8 cellular contexts compared by ENCODE assay signal in the genomic region with DNA sequence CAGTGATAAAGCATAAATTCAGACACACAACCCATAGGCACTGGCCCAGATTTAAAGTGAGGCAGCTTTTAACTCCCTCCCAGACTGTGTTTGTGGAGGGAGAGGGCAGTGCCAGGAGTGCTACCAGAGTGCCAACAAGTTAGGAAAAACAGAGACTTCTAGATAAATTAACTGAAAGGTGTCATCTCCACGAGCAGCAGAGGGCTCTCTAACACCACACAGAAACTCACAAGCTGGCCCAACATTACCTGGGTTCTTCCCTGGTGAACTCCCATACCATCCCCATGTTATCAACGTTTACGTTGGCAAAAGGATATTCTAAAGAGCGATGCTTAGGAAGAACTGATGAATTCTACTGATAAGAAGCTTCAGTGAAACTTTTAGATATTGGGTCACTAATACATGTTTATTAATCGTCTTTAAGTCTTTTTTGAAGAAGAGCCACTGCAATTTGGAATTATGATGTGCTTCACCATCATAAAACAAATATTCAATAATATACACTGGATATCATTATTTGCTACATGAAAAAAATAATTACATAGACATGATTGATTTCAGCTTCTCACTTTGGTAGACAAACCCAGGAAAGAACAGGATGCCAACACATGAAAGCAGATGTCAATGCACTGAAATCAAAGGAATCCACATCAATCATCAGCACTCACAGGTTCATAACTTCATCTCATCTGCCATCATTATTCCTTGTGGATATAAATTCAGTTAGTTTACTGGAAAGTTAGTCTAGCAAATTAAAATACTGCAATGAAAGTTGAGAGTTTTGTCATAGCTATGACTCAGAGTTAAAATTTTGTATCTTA.
DNase-seq lines count a peak whose midpoint lies in the region; ATAC-seq and TF ChIP-seq lines count a peak whose summit lies in the region.

No MANE protein-coding gene starts in this region.

- H2BK15ac ChIP-seq in IMR-90 (ENCODE audit: low read depth, low read length), result no peak overlapping the region

- H2AK5ac ChIP-seq in IMR-90 (ENCODE audit: low read depth, low read length), result peak overlapping the region; percentile 75; the same call in 1 of the 2 replicates

- intact Hi-C loops in IMR-90 (cut with micrococcal nuclease) (loop anchor here (1.0 kb wide), 3 partner anchors 113 to 292 kb away; a partner anchor contains a TSS), sigmoid colon (cut with DNase I) (loop anchor here (1.0 to 5.0 kb wide), 2 partner anchors 112 to 205 kb away; no protein-coding TSS in a partner anchor)

- no peak for TF ChIP-seq POLR2A in IMR-90 (IDR thresholded peaks at IDR 0.05; ENCODE audit: low read depth, low read length)
- TF ChIP-seq POLR2A in sigmoid colon (IDR thresholded peaks at IDR 0.05), result no peak

- peaks cover 4% of the 10 kb centered on the region for H3K27me3 Mint-ChIP-seq in activated naive CD8-positive, alpha-beta T cell treated with anti-CD3 and anti-CD28 coated beads for 36 hours

- no TSS peak for BruUV-seq in IMR-90 (replicated peaks; lab: Mats Ljungman, UMichigan)

- no peak overlapping the region for H3K4me3 ChIP-seq in IMR-90 (ENCODE audit: insufficient read depth, low read depth, low read length)
- no peak overlapping the region for H3K4me3 ChIP-seq in right atrium auricular region
- H3K4me3 ChIP-seq in sigmoid colon, result no peak overlapping the region

- peaks cover 2% of the 10 kb centered on the region for H3K4me1 ChIP-seq in IMR-90 (ENCODE audit: control insufficient read depth, insufficient read depth, low read length)
- peaks cover 0 to 42% of the 10 kb centered on the region in 2 donors for H3K4me1 ChIP-seq in right atrium auricular region
- H3K4me1 ChIP-seq in sigmoid colon, result peaks cover 0 to 50% (median 40%) of the 10 kb centered on the region in 4 donors

- no peak overlapping the region for H3K56ac ChIP-seq in IMR-90 (ENCODE audit: extremely low read depth, insufficient read depth, low read length)

- peaks cover 4% of the 10 kb centered on the region; the same call in 1 of the 2 replicates for H4K20me1 ChIP-seq in IMR-90 (ENCODE audit: insufficient read depth, low read length)

- H4K5ac ChIP-seq in IMR-90 (ENCODE audit: low read depth, low read length), result no peak overlapping the region

- no peak overlapping the region for H3K4me3 Mint-ChIP-seq in activated naive CD8-positive, alpha-beta T cell treated with anti-CD3 and anti-CD28 coated beads for 36 hours

- no peak for ATAC-seq in IMR-90 (ENCODE audit: low read depth)
- no peak for ATAC-seq in HG02981 (IDR thresholded peaks at IDR 0.05; ENCODE audit: unreplicated experiment)
- ATAC-seq in GM21367 (IDR thresholded peaks at IDR 0.05; ENCODE audit: unreplicated experiment), result no peak

- no peaks in the 10 kb centered on the region for H3K9me3 Mint-ChIP-seq in activated naive CD8-positive, alpha-beta T cell treated with anti-CD3 and anti-CD28 coated beads for 36 hours

- no peak for TF ChIP-seq EP300 in sigmoid colon (IDR thresholded peaks at IDR 0.05)

- H2BK120ac ChIP-seq in IMR-90 (ENCODE audit: low read depth, low read length), result 0 out of 2 replicates have a peak overlapping the region, but pooled peaks have one; percentile 44

- no peak overlapping the region for H2AK9ac ChIP-seq in IMR-90 (replicated peaks; ENCODE audit: low read depth, low read length, poor library complexity)

- H3K79me1 ChIP-seq in IMR-90 (ENCODE audit: low read depth in 1 of 2, low read length in 2 of 2), result peaks cover 18 to 30% of the 10 kb centered on the region in 2 experiments

- H3K18ac ChIP-seq in IMR-90 (ENCODE audit: low read depth, low read length), result peak overlapping the region; percentile 85; the same call in 1 of the 2 replicates

- no peaks in the 10 kb centered on the region for H3K36me3 Mint-ChIP-seq in activated naive CD8-positive, alpha-beta T cell treated with anti-CD3 and anti-CD28 coated beads for 36 hours

- peaks cover 2% of the 10 kb centered on the region; the same call in 1 of the 2 replicates for H3K9me1 ChIP-seq in IMR-90 (ENCODE audit: insufficient read depth, low read length)

- H3K9ac ChIP-seq in IMR-90 (ENCODE audit: low read depth, low read length), result no peak overlapping the region

- H2BK20ac ChIP-seq in IMR-90 (ENCODE audit: low read depth, low read length), result no peak overlapping the region

- TF ChIP-seq RAD21 in IMR-90 (IDR thresholded peaks at IDR 0.05; ENCODE audit: low read length), result peak; percentile 80

- dilution Hi-C loops in IMR-90 (cut with HindIII; ENCODE audit: low sequenced_read_pairs, unreplicated experiment), result no loop called here

- no peak overlapping the region; the same call in 1 of the 2 replicates for H3K14ac ChIP-seq in IMR-90 (replicated peaks; ENCODE audit: low read depth, low read length)

- no CpG with 5 or more reads among the region's 5 CpGs for WGBS in IMR-90 (ENCODE audit: extremely low coverage in 2 of 2, insufficient read length in 1 of 2), 2 experiments
- 17 to 34% methylated on average over 5 of the region's 5 CpGs for WGBS in sigmoid colon, 2 donors

- H3K27ac Mint-ChIP-seq in activated naive CD8-positive, alpha-beta T cell treated with anti-CD3 and anti-CD28 coated beads for 36 hours, result no peak overlapping the region

- peak; percentile 58 for DNase-seq in ELR (ENCODE audit: low read depth)
- peak; percentile 59 for DNase-seq in IMR-90
- DNase-seq in OCI-M1 (lab: John Stamatoyannopoulos, UW), result peak; percentile 56
- DNase-seq in activated naive CD8-positive, alpha-beta T cell treated with anti-CD3 and anti-CD28 coated beads for 36 hours, result peak; percentile 11
- DNase-seq in right atrium auricular region (ENCODE audit: low spot score), result no peak
- peak; percentile 75 for DNase-seq in sigmoid colon

- H4K91ac ChIP-seq in IMR-90 (ENCODE audit: insufficient read depth, low read depth, low read length), result peak overlapping the region; percentile 20; the same call in 1 of the 2 replicates

- peak overlapping the region; percentile 21; the same call in 1 of the 2 replicates for H3K4ac ChIP-seq in IMR-90 (ENCODE audit: low read depth, low read length)

- TF ChIP-seq CTCF in IMR-90 (conservative IDR thresholded peaks at IDR 0.05; ENCODE audit: low read depth, low read length) (peak; percentile 64), right atrium auricular region (IDR thresholded peaks at IDR 0.05) (peak in 1 of 2 donors; percentile 79), sigmoid colon (IDR thresholded peaks at IDR 0.05) (peak in 2 of 4 experiments; percentile 49 to 57)

- CTCF ChIA-PET in IMR-90 (lab: Yijun Ruan, JAX), result interaction anchor here (0.6 to 5.6 kb wide), 11 partner anchors 10 to 339 kb away, joined by 3 to 47 read pairs (median 4); no protein-coding TSS in a partner anchor

- in situ Hi-C loops in IMR-90 (cut with MboI; ENCODE audit: low sequenced_read_pairs), result loop anchor here (5.0 to 25.0 kb wide), 2 partner anchors 203 to 282 kb away; no protein-coding TSS in a partner anchor

- H3K36me3 ChIP-seq in IMR-90 (ENCODE audit: control insufficient read depth, insufficient read depth, low read length) (no peaks in the 10 kb centered on the region), right atrium auricular region (no peaks in the 10 kb centered on the region), sigmoid colon (no peaks in the 10 kb centered on the region)

- H3K9me3 ChIP-seq in IMR-90 (ENCODE audit: control insufficient read depth, insufficient read depth, low read length) (no peaks in the 10 kb centered on the region), right atrium auricular region (no peaks in the 10 kb centered on the region), sigmoid colon (no peaks in the 10 kb centered on the region)

- no peak overlapping the region for H4K8ac ChIP-seq in IMR-90 (ENCODE audit: low read depth in 2 of 2, low read length in 2 of 2)

- H3K27me3 ChIP-seq in IMR-90 (ENCODE audit: control insufficient read depth, insufficient read depth, low read length), result no peaks in the 10 kb centered on the region
- no peaks in the 10 kb centered on the region for H3K27me3 ChIP-seq in right atrium auricular region
- H3K27me3 ChIP-seq in sigmoid colon, result no peaks in the 10 kb centered on the region

- H3K4me2 ChIP-seq in IMR-90 (ENCODE audit: low read depth, low read length), result peak overlapping the region; percentile 82

- H3K23ac ChIP-seq in IMR-90 (ENCODE audit: low read depth, low read length), result 0 out of 2 replicates have a peak overlapping the region, but pooled peaks have one; percentile 74

- H2BK5ac ChIP-seq in IMR-90 (ENCODE audit: low read depth, low read length, poor library complexity, severe bottlenecking), result peak overlapping the region; percentile 64

- H3K4me1 Mint-ChIP-seq in activated naive CD8-positive, alpha-beta T cell treated with anti-CD3 and anti-CD28 coated beads for 36 hours, result peaks cover 11% of the 10 kb centered on the region

- H3K27ac ChIP-seq in IMR-90 (ENCODE audit: insufficient read depth, low read length), result no peak overlapping the region
- peak overlapping the region; percentile 28 to 80 for H3K27ac ChIP-seq in right atrium auricular region
- peak overlapping the region in 3 of 4 donors; percentile 82 to 92 (median 88) for H3K27ac ChIP-seq in sigmoid colon

- POLR2A ChIA-PET in IMR-90 (lab: Charles Lee; ENCODE audit: unreplicated experiment), result no interaction called here

- H2AFZ ChIP-seq in IMR-90 (replicated peaks; ENCODE audit: low read length, poor library complexity), result no peak overlapping the region

TF ChIP-seq in IMR-90, 13 proteins besides CTCF, POLR2A, EP300 and RAD21:
- TF ChIP-seq MAZ (IDR thresholded peaks at IDR 0.05; ENCODE audit: borderline replicate concordance, low read depth, low read length) (no peak), SMC3 (IDR thresholded peaks at IDR 0.05; ENCODE audit: low read depth, low read length) (peak; percentile 81)
